In the genomic region with DNA sequence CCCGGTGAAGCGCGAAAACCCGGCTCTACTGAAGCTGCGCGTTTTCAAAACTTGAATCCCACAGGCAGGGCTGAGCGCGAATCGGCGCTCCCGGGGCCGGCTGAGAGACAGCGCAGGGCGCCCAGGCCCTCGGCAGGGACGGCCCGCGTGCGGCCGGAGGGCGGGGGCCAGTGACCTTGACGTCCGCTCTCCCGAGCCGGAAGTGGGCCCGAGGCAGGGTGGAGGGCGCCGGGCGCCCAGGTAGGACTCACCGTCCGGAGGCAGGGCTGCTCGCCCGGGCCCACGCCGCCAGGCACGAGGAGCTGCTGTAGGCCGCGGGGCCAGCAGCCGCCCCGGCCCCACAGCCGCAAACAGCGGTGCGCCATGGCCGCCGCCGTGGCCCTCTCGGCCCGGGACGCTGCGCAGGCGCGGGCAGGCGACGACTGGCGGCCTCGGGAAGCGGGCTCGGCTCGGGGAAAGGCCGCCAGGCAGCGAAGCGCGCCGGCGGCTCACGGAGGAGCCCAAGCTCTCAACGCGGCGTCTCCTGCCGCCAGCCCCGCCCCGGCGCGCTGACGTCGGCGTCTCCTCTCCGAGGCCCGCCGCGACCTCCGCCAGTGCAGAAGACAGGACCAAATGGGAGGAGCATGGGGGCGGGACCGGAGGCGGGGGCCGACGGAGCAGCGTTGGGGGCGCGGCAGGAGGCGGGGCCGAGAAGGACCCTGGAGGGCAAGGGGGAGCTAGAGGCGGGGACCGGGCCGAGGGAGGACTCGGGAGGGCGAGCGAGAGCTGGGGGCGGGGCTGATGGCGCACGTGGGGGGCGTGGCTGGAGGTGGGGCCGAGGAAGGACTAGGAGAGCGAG, we compare ENCODE assay signal across 8 cellular contexts. TPM values are rescaled to one million over a fixed set of nuclear protein-coding genes. Genes with fewer than 3 reads are reported as not detected.
A peak's percentile ranks its signal among the peaks of the same experiment; 100 is the strongest.
DNase-seq lines count a peak whose midpoint lies in the region; ATAC-seq, FAIRE-seq and TF ChIP-seq lines count a peak whose summit lies in the region.

Gene AFG3L2 (minus strand): TSS at position 510 of the 838 bp plus-strand sequence. CDS start 145 bp downstream, at position 365.

- H3K27me3 ChIP-seq in OCI-LY1 (ENCODE audit: insufficient read depth, low read length) = no peaks in the 10 kb centered on the region

- no peaks in the 10 kb centered on the region for H3K9me2 ChIP-seq in OCI-LY1 (ENCODE audit: low read depth, low read length)

- no peak for FAIRE-seq in D721Med (lab: Jason Lieb, UNC)

- H4K20me1 ChIP-seq in OCI-LY1 (ENCODE audit: insufficient read depth, low read length) = no peaks in the 10 kb centered on the region

- DNase-seq in D721Med (ENCODE audit: insufficient read length, low spot score) = peak; percentile 74
- DNase-seq in HuH-7 (ENCODE audit: low spot score) = peak; percentile 93
- peak; percentile 100 for DNase-seq in activated CD8-positive, alpha-beta memory T cell treated with anti-CD3 and anti-CD28 coated beads, Interleukin-2, amount 50 U/mL, for 4 hours
- DNase-seq in mesothelial cell of epicardium (ENCODE audit: low spot score in 2 of 2, unreplicated experiment in 2 of 2) = peak; percentile 100
- peak; percentile 100 for DNase-seq in stimulated activated CD8-positive, alpha-beta memory T cell treated with anti-CD3 and anti-CD28 coated beads, Interleukin-15, amount 100 ng/mL, for 4 hours (ENCODE audit: low read depth in 2 of 2)

- in situ Hi-C loops in endometrial microvascular endothelial cells (cut with HindIII; ENCODE audit: inconsistent ontology term, low pct_unique_long_range_greater_than_20kb, low sequenced_read_pairs) = no loop called here

- H3K36me3 Mint-ChIP-seq in mesothelial cell of epicardium = no peaks in the 10 kb centered on the region

- peak within 1 kb of the TSS; percentile 86 for H3K4me2 ChIP-seq in OCI-LY1 (ENCODE audit: low read length)

- peaks cover 32% of the 10 kb centered on the region for H3K4me1 ChIP-seq in OCI-LY1 (ENCODE audit: insufficient read depth, low read length, severe bottlenecking)

- H3K27ac ChIP-seq in OCI-LY1 (ENCODE audit: low read depth, low read length, poor library complexity, severe bottlenecking) = peak within 1 kb of the TSS; percentile 62

- H3F3A ChIP-seq in OCI-LY1 (ENCODE audit: insufficient read depth, low read length) = no peaks in the 10 kb centered on the region

- 0 out of 2 replicates have a peak within 1 kb of the TSS, but pooled peaks have one; percentile 10 for H2AFZ ChIP-seq in OCI-LY1 (ENCODE audit: low read length)

- peak; percentile 87 for ATAC-seq in GM21526 (IDR thresholded peaks at IDR 0.05; ENCODE audit: low FRiP score, unreplicated experiment)

- H3K36me3 ChIP-seq in OCI-LY1 (ENCODE audit: insufficient read depth, low read length) = peaks cover 28% of the 10 kb centered on the region

- H3K4me1 Mint-ChIP-seq in mesothelial cell of epicardium = peaks cover 34% of the 10 kb centered on the region

- peak within 1 kb of the TSS; percentile 78 for H3K4me3 ChIP-seq in OCI-LY1 (ENCODE audit: low read depth, low read length, poor library complexity, severe bottlenecking)

- H3K4me3 Mint-ChIP-seq in mesothelial cell of epicardium = peak within 1 kb of the TSS; percentile 84

- H3K79me2 ChIP-seq in OCI-LY1 (ENCODE audit: insufficient read depth, low read length) = peaks cover 45% of the 10 kb centered on the region

- peak within 1 kb of the TSS; percentile 99 for H3K27ac Mint-ChIP-seq in mesothelial cell of epicardium

- peak within 1 kb of the TSS; percentile 88 for H3K9ac ChIP-seq in OCI-LY1 (ENCODE audit: low read length)

- H3K9me3 Mint-ChIP-seq in mesothelial cell of epicardium = peaks cover 3% of the 10 kb centered on the region

- no peak for TF ChIP-seq CTCF in D721Med (IDR thresholded peaks at IDR 0.05; ENCODE audit: insufficient read depth, missing control alignments)
- no peak for TF ChIP-seq CTCF in OCI-LY1 (IDR thresholded peaks at IDR 0.05; ENCODE audit: low read length)
- no peak for TF ChIP-seq CTCF in mesothelial cell of epicardium (IDR thresholded peaks at IDR 0.05; ENCODE audit: unreplicated experiment)

- no peaks in the 10 kb centered on the region for H3K27me3 Mint-ChIP-seq in mesothelial cell of epicardium (ENCODE audit: low read depth)

- H3K9me3 ChIP-seq in OCI-LY1 (ENCODE audit: low read length) = no peaks in the 10 kb centered on the region

RNA-seq across cellular contexts. Expression of gene AFG3L2, which starts in this region (rescaled TPM):
- total RNA-seq in endometrial microvascular endothelial cells (ENCODE audit: inconsistent ontology term) (50.6 TPM), mesothelial cell of epicardium (45.5 to 48.5 TPM (median 47.7 TPM) in 3 replicates)

Comparison
In these comparisons a context has a peak if more than half of its experiments do, and no peak if none do; other contexts are left out.
1. Peak in every context shown above with its lines: DNase-seq, ATAC-seq, H3K4me3 ChIP-seq and H3K27ac ChIP-seq.